8 cellular contexts compared by ENCODE assay signal in the genomic region with DNA sequence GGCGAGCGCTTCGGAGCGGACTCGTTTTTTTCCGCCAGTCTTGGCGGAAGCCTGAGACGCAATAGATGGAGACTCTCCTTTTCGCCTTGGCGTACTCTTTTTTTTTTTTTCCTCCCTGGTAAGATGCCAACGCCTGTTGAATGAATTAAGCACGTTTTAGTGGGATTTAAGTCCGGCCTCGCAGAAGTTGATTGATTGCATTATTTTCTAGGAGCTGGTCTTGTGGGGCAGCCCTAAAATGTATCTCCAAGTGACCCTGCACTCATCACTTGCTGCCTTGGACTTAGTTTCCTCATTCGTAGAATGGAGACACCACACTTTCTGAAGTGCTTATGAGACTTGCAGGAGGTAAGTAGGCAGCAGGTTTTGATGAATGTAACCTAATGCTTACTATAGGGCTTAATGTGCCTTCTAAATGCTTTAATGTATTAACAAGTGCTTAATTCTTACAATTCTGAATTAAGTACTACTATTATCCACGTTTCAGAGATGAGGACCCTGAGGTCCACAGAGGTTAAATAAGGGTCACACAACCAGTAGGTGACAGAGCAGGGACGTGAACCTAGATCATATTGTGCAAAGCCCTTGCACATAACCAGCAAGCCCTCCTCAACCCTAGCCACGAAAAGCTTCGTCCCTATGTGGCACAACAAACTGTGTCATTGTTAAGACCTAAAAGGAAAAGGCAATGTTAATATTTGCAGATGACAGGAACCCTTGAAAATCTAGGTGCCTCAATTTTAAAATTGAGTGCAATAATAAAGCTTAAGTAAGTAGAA. TPM values are rescaled to one million over a fixed set of nuclear protein-coding genes. Genes with fewer than 3 reads are reported as not detected.
A peak's percentile ranks its signal among the peaks of the same experiment; 100 is the strongest.
DNase-seq lines count a peak whose midpoint lies in the region; ATAC-seq, FAIRE-seq and TF ChIP-seq lines count a peak whose summit lies in the region.

No MANE protein-coding gene starts in this region.

- H3K4me2 ChIP-seq in IMR-90 (ENCODE audit: low read depth, low read length) (peak overlapping the region; percentile 80), astrocyte (ENCODE audit: low read length) (peak overlapping the region; percentile 94)

- DNase-seq in GM06990 (ENCODE audit: extremely low read depth, insufficient read length) (no peak), IMR-90 (no peak), astrocyte (ENCODE audit: low read depth) (no peak), type B pancreatic cell (ENCODE audit: extremely low spot score, unreplicated experiment) (no peak), DMS53 (lab: John Stamatoyannopoulos, UW) (no peak), RCC 7860 (ENCODE audit: low spot score) (no peak)

- H3K9me3 ChIP-seq in IMR-90 (ENCODE audit: control insufficient read depth, insufficient read depth, low read length) (no peaks in the 10 kb centered on the region), astrocyte (ENCODE audit: insufficient read depth, low read depth, low read length) (no peaks in the 10 kb centered on the region), liver (ENCODE audit: control insufficient read depth in 4 of 4, low read length in 3 of 4) (no peaks in the 10 kb centered on the region)

- H3K27ac Mint-ChIP-seq in astrocyte (ENCODE audit: unreplicated experiment) (peak overlapping the region; percentile 83), type B pancreatic cell (peak overlapping the region; percentile 96)

- H2AK5ac ChIP-seq in IMR-90 (ENCODE audit: low read depth, low read length), result peak overlapping the region; percentile 54; the same call in 1 of the 2 replicates

- H3K4me1 Mint-ChIP-seq in astrocyte (ENCODE audit: low read depth, unreplicated experiment) (peaks cover 18% of the 10 kb centered on the region), type B pancreatic cell (ENCODE audit: unreplicated experiment) (peaks cover 36% of the 10 kb centered on the region)

- H3K27me3 Mint-ChIP-seq in astrocyte (ENCODE audit: low read depth, unreplicated experiment) (no peaks in the 10 kb centered on the region), type B pancreatic cell (no peaks in the 10 kb centered on the region)

- H3K56ac ChIP-seq in IMR-90 (ENCODE audit: extremely low read depth, insufficient read depth, low read length), result peak overlapping the region; percentile 80; the same call in 1 of the 2 replicates

- peaks cover 5 to 21% of the 10 kb centered on the region in 2 experiments; a peak in 3 of 4 replicates for H3K79me1 ChIP-seq in IMR-90 (ENCODE audit: low read depth in 1 of 2, low read length in 2 of 2)

- in situ Hi-C loops in IMR-90 (cut with MboI; ENCODE audit: low sequenced_read_pairs), result no loop called here

- H3K27ac ChIP-seq in IMR-90 (ENCODE audit: insufficient read depth, low read length), result peak overlapping the region; percentile 18
- H3K27ac ChIP-seq in astrocyte (ENCODE audit: low read depth, low read length), result peak overlapping the region; percentile 95
- H3K27ac ChIP-seq in liver (ENCODE audit: low read depth in 1 of 2, low read length in 2 of 2), result peak overlapping the region; percentile 95 to 97

- ATAC-seq in GM21526 (IDR thresholded peaks at IDR 0.05; ENCODE audit: low FRiP score, unreplicated experiment) (peak; percentile 45), IMR-90 (ENCODE audit: low read depth) (no peak)

- H4K5ac ChIP-seq in IMR-90 (ENCODE audit: low read depth, low read length), result peak overlapping the region; percentile 74

- H4K20me1 ChIP-seq in IMR-90 (ENCODE audit: insufficient read depth, low read length) (peaks cover 44% of the 10 kb centered on the region), astrocyte (ENCODE audit: insufficient read depth, low read length) (peaks cover 38% of the 10 kb centered on the region)

- CTCF ChIA-PET in IMR-90 (lab: Yijun Ruan, JAX), result no interaction called here

- peaks cover 9% of the 10 kb centered on the region for H3K9me1 ChIP-seq in IMR-90 (ENCODE audit: insufficient read depth, low read length)

- H2AK9ac ChIP-seq in IMR-90 (replicated peaks; ENCODE audit: low read depth, low read length, poor library complexity), result peak overlapping the region; percentile 85

- H3K4me3 ChIP-seq in GM06990 (replicated peaks; ENCODE audit: low read depth, low read length), result peak overlapping the region; percentile 93
- peak overlapping the region; percentile 85 for H3K4me3 ChIP-seq in IMR-90 (ENCODE audit: insufficient read depth, low read depth, low read length)
- peak overlapping the region; percentile 91 for H3K4me3 ChIP-seq in astrocyte (ENCODE audit: insufficient read depth, low read depth, low read length)
- peak overlapping the region; percentile 89 to 93 (median 91) for H3K4me3 ChIP-seq in liver (ENCODE audit: low read depth in 1 of 3, low read length in 3 of 3)

- H3K79me2 ChIP-seq in astrocyte (ENCODE audit: insufficient read depth, low read length), result peaks cover 46% of the 10 kb centered on the region

- H3K9me3 Mint-ChIP-seq in astrocyte (ENCODE audit: unreplicated experiment), result no peaks in the 10 kb centered on the region
- no peaks in the 10 kb centered on the region for H3K9me3 Mint-ChIP-seq in type B pancreatic cell

- peak overlapping the region; percentile 90 for H3K14ac ChIP-seq in IMR-90 (replicated peaks; ENCODE audit: low read depth, low read length)

- intact Hi-C loops in IMR-90 (cut with micrococcal nuclease), result loop anchor here (5.0 kb wide), 2 partner anchors 349 to 554 kb away; no protein-coding TSS in a partner anchor

- 40% methylated on average over 1 of the region's 19 CpGs; no CpG with 5 or more reads in 1 of the 2 experiments for WGBS in IMR-90 (ENCODE audit: extremely low coverage in 2 of 2, insufficient read length in 1 of 2), 2 experiments
- 11% methylated on average over 19 of the region's 19 CpGs for WGBS in liver

- H3K23ac ChIP-seq in IMR-90 (ENCODE audit: low read depth, low read length), result peak overlapping the region; percentile 60

- H3K4ac ChIP-seq in IMR-90 (ENCODE audit: low read depth, low read length), result peak overlapping the region; percentile 60

- peaks cover 12% of the 10 kb centered on the region for H3K4me1 ChIP-seq in IMR-90 (ENCODE audit: control insufficient read depth, insufficient read depth, low read length)
- peaks cover 11% of the 10 kb centered on the region for H3K4me1 ChIP-seq in astrocyte (ENCODE audit: insufficient read depth, low read length)
- H3K4me1 ChIP-seq in liver (ENCODE audit: control insufficient read depth in 4 of 4, insufficient read depth in 4 of 4, low read length in 3 of 4), result peaks cover 2 to 33% (median 12%) of the 10 kb centered on the region in 4 donors

- no peak overlapping the region for H2BK15ac ChIP-seq in IMR-90 (ENCODE audit: low read depth, low read length)

- H2BK120ac ChIP-seq in IMR-90 (ENCODE audit: low read depth, low read length), result peak overlapping the region; percentile 49

- FAIRE-seq in astrocyte (lab: Jason Lieb, UNC) (no peak), RCC 7860 (lab: Jason Lieb, UNC) (no peak)

- TF ChIP-seq CTCF in GM06990 (IDR thresholded peaks at IDR 0.05; ENCODE audit: insufficient read depth, low read length, poor library complexity, severe bottlenecking), result no peak
- no peak for TF ChIP-seq CTCF in IMR-90 (conservative IDR thresholded peaks at IDR 0.05; ENCODE audit: low read depth, low read length)
- TF ChIP-seq CTCF in astrocyte (IDR thresholded peaks at IDR 0.05; ENCODE audit: insufficient read depth, low read depth, low read length), result no peak
- no peak for TF ChIP-seq CTCF in liver (IDR thresholded peaks at IDR 0.05; ENCODE audit: low read depth, low read length, missing input control)
- no peak for TF ChIP-seq CTCF in type B pancreatic cell (conservative IDR thresholded peaks at IDR 0.05)

- peak overlapping the region; percentile 60 for H4K91ac ChIP-seq in IMR-90 (ENCODE audit: insufficient read depth, low read depth, low read length)

- dilution Hi-C loops in IMR-90 (cut with HindIII; ENCODE audit: low sequenced_read_pairs, unreplicated experiment), result no loop called here

- no peak for TF ChIP-seq RAD21 in IMR-90 (IDR thresholded peaks at IDR 0.05; ENCODE audit: low read length)
- no peak for TF ChIP-seq RAD21 in liver (IDR thresholded peaks at IDR 0.05)

- H3K18ac ChIP-seq in IMR-90 (ENCODE audit: low read depth, low read length), result peak overlapping the region; percentile 34; the same call in 1 of the 2 replicates

- peak overlapping the region; percentile 71 to 92 for H4K8ac ChIP-seq in IMR-90 (ENCODE audit: low read depth in 2 of 2, low read length in 2 of 2)

- H3K36me3 ChIP-seq in GM06990 (ENCODE audit: control insufficient read depth, insufficient read depth, low read length), result no peaks in the 10 kb centered on the region
- no peaks in the 10 kb centered on the region for H3K36me3 ChIP-seq in IMR-90 (ENCODE audit: control insufficient read depth, insufficient read depth, low read length)
- H3K36me3 ChIP-seq in astrocyte (ENCODE audit: insufficient read depth, low read length), result no peaks in the 10 kb centered on the region
- H3K36me3 ChIP-seq in liver (ENCODE audit: control insufficient read depth in 4 of 4, insufficient read depth in 3 of 4, low read depth in 1 of 4, low read length in 3 of 4), result no peaks in the 10 kb centered on the region

- H3K36me3 Mint-ChIP-seq in astrocyte (ENCODE audit: low read depth, unreplicated experiment) (peaks cover 1% of the 10 kb centered on the region), type B pancreatic cell (peaks cover 13% of the 10 kb centered on the region)

- H3K27me3 ChIP-seq in GM06990 (replicated peaks; ENCODE audit: control insufficient read depth, insufficient read depth, low read length) (no peaks in the 10 kb centered on the region), IMR-90 (ENCODE audit: control insufficient read depth, insufficient read depth, low read length) (no peaks in the 10 kb centered on the region), astrocyte (ENCODE audit: insufficient read depth, low read length) (no peaks in the 10 kb centered on the region), liver (ENCODE audit: control insufficient read depth in 4 of 4, insufficient read depth in 4 of 4, low read length in 3 of 4) (no peaks in the 10 kb centered on the region)

- POLR2A ChIA-PET in IMR-90 (lab: Charles Lee; ENCODE audit: unreplicated experiment), result no interaction called here

- H3K9ac ChIP-seq in IMR-90 (ENCODE audit: low read depth, low read length) (peak overlapping the region; percentile 74), astrocyte (ENCODE audit: low read length) (peak overlapping the region; percentile 97), liver (ENCODE audit: low read depth in 1 of 2, low read length in 2 of 2) (peak overlapping the region; percentile 25 to 44)

- peak overlapping the region; percentile 24; the same call in 1 of the 2 replicates for H2BK20ac ChIP-seq in IMR-90 (ENCODE audit: low read depth, low read length)

- BruUV-seq in IMR-90 (replicated peaks; lab: Mats Ljungman, UMichigan), result no TSS peak

- H2BK5ac ChIP-seq in IMR-90 (ENCODE audit: low read depth, low read length, poor library complexity, severe bottlenecking), result peak overlapping the region; percentile 12

- H2AFZ ChIP-seq in IMR-90 (replicated peaks; ENCODE audit: low read length, poor library complexity) (peak overlapping the region; percentile 94), astrocyte (ENCODE audit: low read depth, low read length) (peak overlapping the region; percentile 73)

- H3K4me3 Mint-ChIP-seq in astrocyte (ENCODE audit: unreplicated experiment) (peak overlapping the region; percentile 98), type B pancreatic cell (peak overlapping the region; percentile 94)

- no peak for TF ChIP-seq POLR2A in IMR-90 (IDR thresholded peaks at IDR 0.05; ENCODE audit: low read depth, low read length)

RNA-seq across cellular contexts. Expression of a gene that starts 0.5 kb away (rescaled TPM):
- total RNA-seq in IMR-90 (2012; rRNA removed) (11.1 and 28.1 TPM in 2 replicates), astrocyte (52.3 and 56.9 TPM in 2 replicates), liver (10 to 100 TPM; 21.4 to 38.8 TPM), type B pancreatic cell (ENCODE audit: low replicate concordance) (89.0 and 128 TPM in 2 replicates)
- polyA plus RNA-seq in IMR-90 (2012; rRNA removed) (50.0 and 51.4 TPM in 2 replicates), liver (10 to 100 TPM; 16.7 to 50.8 TPM)
- polyA plus RNA-seq in IMR-90 (2012; cell fraction: cytosol; rRNA removed), result 10.8 and 11.3 TPM in 2 replicates
- 142 and 399 TPM in 2 replicates for polyA plus RNA-seq in IMR-90 (2012; cell fraction: nucleus; rRNA removed; ENCODE audit: low replicate concordance)

RNA-seq across cellular contexts. Expression of a gene that starts 33.0 kb away (rescaled TPM):
- total RNA-seq in IMR-90 (2012; rRNA removed) (5.4 and 6.9 TPM in 2 replicates), astrocyte (93.2 and 93.4 TPM in 2 replicates), liver (1 to 10 TPM; 3.6 to 6.1 TPM), type B pancreatic cell (ENCODE audit: low replicate concordance) (48.6 and 67.1 TPM in 2 replicates)
- polyA plus RNA-seq in IMR-90 (2012; rRNA removed) (5.9 and 6.0 TPM in 2 replicates), liver (1 to 10 TPM; 2.6 to 3.3 TPM)
- 3.7 and 4.0 TPM in 2 replicates for polyA plus RNA-seq in IMR-90 (2012; cell fraction: cytosol; rRNA removed)
- 4.0 and 5.2 TPM in 2 replicates for polyA plus RNA-seq in IMR-90 (2012; cell fraction: nucleus; rRNA removed; ENCODE audit: low replicate concordance)

Comparison
In these comparisons a context has a peak if more than half of its experiments do, and no peak if none do; other contexts are left out.
1. H3K27ac ChIP-seq: peak in every context shown above with its lines; median percentile 96 in liver; 95 in astrocyte; 18 in IMR-90.
2. H3K9ac ChIP-seq: peak in every context shown above with its lines; median percentile 97 in astrocyte; 74 in IMR-90; 34 in liver.